Comparison of ENCODE assay signal across 20 cellular contexts in genomic region chr2:240635998-240636547, GRCh38. TPM values are rescaled to one million over a fixed set of nuclear protein-coding genes. Genes with fewer than 3 reads are reported as not detected.
DNase-seq lines count a peak whose midpoint lies in the region; ATAC-seq and TF ChIP-seq lines count a peak whose summit lies in the region.
"Had no signal": no experiment of that assay in that cellular context is flagged by ENCODE, and none has a peak within 500 bp of the region (broad histone marks: within the 10 kb centered on the region; RNA-seq: fewer than 3 reads in every experiment).

No MANE protein-coding gene starts in this region.

- H3K4me1 Mint-ChIP-seq in naive thymus-derived CD4-positive, alpha-beta T cell = no peaks in the 10 kb centered on the region
- H3K4me1 Mint-ChIP-seq: CD4-positive, CD25-positive, alpha-beta regulatory T cell had no signal

- no peak overlapping the region for H3K4me3 Mint-ChIP-seq in naive thymus-derived CD4-positive, alpha-beta T cell
- H3K4me3 Mint-ChIP-seq: CD4-positive, CD25-positive, alpha-beta regulatory T cell had no signal

- peaks cover 0 to 32% (median 8%) of the 10 kb centered on the region in 5 donors for H3K36me3 Mint-ChIP-seq in naive thymus-derived CD4-positive, alpha-beta T cell
- H3K36me3 Mint-ChIP-seq: CD4-positive, CD25-positive, alpha-beta regulatory T cell had no signal

- POLR2A ChIA-PET in naive thymus-derived CD4-positive, alpha-beta T cell (lab: Charles Lee) = no interaction called here

- H3K27me3 Mint-ChIP-seq in naive thymus-derived CD4-positive, alpha-beta T cell = peaks cover 0 to 4% (median 0%) of the 10 kb centered on the region in 5 donors
- H3K27me3 Mint-ChIP-seq: CD4-positive, CD25-positive, alpha-beta regulatory T cell had no signal

- no peaks in the 10 kb centered on the region for H3K27me3 ChIP-seq in naive thymus-derived CD4-positive, alpha-beta T cell (ENCODE audit: control insufficient read depth in 2 of 2, insufficient read depth in 2 of 2, low read length in 2 of 2)
- no peaks in the 10 kb centered on the region for H3K27me3 ChIP-seq in upper lobe of right lung

- no peaks in the 10 kb centered on the region for H3K4me1 ChIP-seq in naive thymus-derived CD4-positive, alpha-beta T cell (ENCODE audit: control insufficient read depth in 2 of 2, insufficient read depth in 2 of 2, low read length in 2 of 2)
- H3K4me1 ChIP-seq in upper lobe of right lung = no peaks in the 10 kb centered on the region
- H3K4me1 ChIP-seq: BE2C, Caco-2, HAP-1 had no signal

- DNase-seq in Right ventricle myocardium inferior (ENCODE audit: missing footprints) (peak; percentile 34), Right ventricle myocardium superior (no peak), islet precursor cell (peak; percentile 35), upper lobe of right lung (peak; percentile 46)
- no peak for DNase-seq in naive thymus-derived CD4-positive, alpha-beta T cell
- DNase-seq: BE2C; Caco-2; CD4-positive, CD25-positive, alpha-beta regulatory T cell; DMS153; GDM1; GM23248; NCI-H1105; NCI-H1694; RPMI8226 had no signal

- H3K27ac Mint-ChIP-seq in naive thymus-derived CD4-positive, alpha-beta T cell = no peak overlapping the region
- H3K27ac Mint-ChIP-seq: CD4-positive, CD25-positive, alpha-beta regulatory T cell had no signal

- H3K27ac ChIP-seq in naive thymus-derived CD4-positive, alpha-beta T cell (ENCODE audit: low read depth, low read length) = no peak overlapping the region
- no peak overlapping the region for H3K27ac ChIP-seq in upper lobe of right lung
- H3K27ac ChIP-seq: GM23248 had no signal

- no peak for ATAC-seq in Right ventricle myocardium inferior
- ATAC-seq in Right ventricle myocardium superior (ENCODE audit: poor library complexity) = no peak
- peak; percentile 18 for ATAC-seq in naive thymus-derived CD4-positive, alpha-beta T cell
- ATAC-seq in upper lobe of right lung = no peak
- no peak for ATAC-seq in GM21423 (IDR thresholded peaks at IDR 0.05; ENCODE audit: unreplicated experiment)
- ATAC-seq in HG02870 (IDR thresholded peaks at IDR 0.05; ENCODE audit: unreplicated experiment) = no peak
- ATAC-seq: K562 had no signal

- CTCF ChIA-PET in naive thymus-derived CD4-positive, alpha-beta T cell (lab: Charles Lee) = no interaction called here

- peaks cover 0 to 8% (median 0%) of the 10 kb centered on the region in 3 experiments for H3K9me3 ChIP-seq in naive thymus-derived CD4-positive, alpha-beta T cell (ENCODE audit: control insufficient read depth in 2 of 3, low read length in 3 of 3)
- no peaks in the 10 kb centered on the region for H3K9me3 ChIP-seq in upper lobe of right lung
- H3K9me3 ChIP-seq: BE2C had no signal

- peaks cover 4 to 27% (median 16%) of the 10 kb centered on the region in 11 donors for H3K9me3 Mint-ChIP-seq in naive thymus-derived CD4-positive, alpha-beta T cell

- intact Hi-C loops in Right ventricle myocardium inferior (cut with DNase I) = no loop called here
- intact Hi-C loops in Right ventricle myocardium superior (cut with DNase I) = no loop called here
- intact Hi-C loops in naive thymus-derived CD4-positive, alpha-beta T cell (cut with micrococcal nuclease) = no loop called here
- intact Hi-C loops in upper lobe of right lung (cut with DNase I) = no loop called here

- no peak overlapping the region for H3K4me3 ChIP-seq in naive thymus-derived CD4-positive, alpha-beta T cell (ENCODE audit: low read length)
- H3K4me3 ChIP-seq in upper lobe of right lung = no peak overlapping the region
- H3K4me3 ChIP-seq: GM23248, HAP-1, K562 had no signal

- H3K36me3 ChIP-seq in naive thymus-derived CD4-positive, alpha-beta T cell (ENCODE audit: control insufficient read depth in 2 of 3, insufficient read depth in 3 of 3, low read length in 3 of 3) = no peaks in the 10 kb centered on the region
- H3K36me3 ChIP-seq in upper lobe of right lung = no peaks in the 10 kb centered on the region
- H3K36me3 ChIP-seq: BE2C, HAP-1 had no signal

- TF ChIP-seq CTCF in upper lobe of right lung (IDR thresholded peaks at IDR 0.05) = no peak

RNA-seq across cellular contexts. Expression of gene GPR35, which starts 10.8 kb away (rescaled TPM):
- total RNA-seq in Right ventricle myocardium inferior (2.2 TPM), Right ventricle myocardium superior (2.0 TPM), upper lobe of right lung (3.4 TPM)
- total RNA-seq in naive thymus-derived CD4-positive, alpha-beta T cell = 10 to 100 TPM in 3 of 5 experiments, 1 to 10 TPM in 2; 7.1 to 19.0 (median 10.2) TPM
- 1 to 10 TPM in 1 of 2 donors, under 1 TPM in 1; 0.20 to 1.0 TPM for polyA plus RNA-seq in naive thymus-derived CD4-positive, alpha-beta T cell
- total RNA-seq: GM23248 had no signal

RNA-seq across cellular contexts. Expression of gene AQP12B, which starts 46.6 kb away (rescaled TPM):
- total RNA-seq in Right ventricle myocardium inferior (not detected), Right ventricle myocardium superior (not detected), upper lobe of right lung (not detected)
- not detected for total RNA-seq in naive thymus-derived CD4-positive, alpha-beta T cell
- polyA plus RNA-seq in naive thymus-derived CD4-positive, alpha-beta T cell = not detected
- total RNA-seq: Caco-2; CD4-positive, CD25-positive, alpha-beta regulatory T cell; Daoy; GM23248; K562; NCI-H460 had no signal
- polyA plus RNA-seq: CD4-positive, CD25-positive, alpha-beta regulatory T cell; GM23248; K562 had no signal

RNA-seq across cellular contexts. Expression of gene CAPN10, which starts 49.5 kb away (rescaled TPM):
- total RNA-seq in Right ventricle myocardium inferior (51.8 TPM), Right ventricle myocardium superior (49.7 TPM), upper lobe of right lung (31.8 TPM)
- 10 to 100 TPM; 54.1 to 74.8 (median 64.5) TPM for total RNA-seq in naive thymus-derived CD4-positive, alpha-beta T cell
- 10 to 100 TPM in 1 of 2 donors, 1 to 10 TPM in 1; 8.4 to 14.1 TPM for polyA plus RNA-seq in naive thymus-derived CD4-positive, alpha-beta T cell

RNA-seq across cellular contexts. Expression of gene AQP12A, which starts 55.6 kb away (rescaled TPM):
- total RNA-seq in Right ventricle myocardium inferior (not detected), Right ventricle myocardium superior (not detected), upper lobe of right lung (not detected)
- not detected for total RNA-seq in naive thymus-derived CD4-positive, alpha-beta T cell
- polyA plus RNA-seq in naive thymus-derived CD4-positive, alpha-beta T cell = not detected
- total RNA-seq: Caco-2; CD4-positive, CD25-positive, alpha-beta regulatory T cell; Daoy; GM23248; K562; NCI-H460 had no signal
- polyA plus RNA-seq: CD4-positive, CD25-positive, alpha-beta regulatory T cell; GM23248; K562 had no signal

Comparison
In these comparisons a context has a peak if more than half of its experiments do, and no peak if none do; other contexts are left out.
1. DNase-seq: peak in Right ventricle myocardium inferior (single experiment), islet precursor cell (single experiment) and upper lobe of right lung (single experiment); none in Right ventricle myocardium superior (single experiment) and naive thymus-derived CD4-positive, alpha-beta T cell (0 of 9).